35 cellular contexts compared by ENCODE assay signal in the genomic region with DNA sequence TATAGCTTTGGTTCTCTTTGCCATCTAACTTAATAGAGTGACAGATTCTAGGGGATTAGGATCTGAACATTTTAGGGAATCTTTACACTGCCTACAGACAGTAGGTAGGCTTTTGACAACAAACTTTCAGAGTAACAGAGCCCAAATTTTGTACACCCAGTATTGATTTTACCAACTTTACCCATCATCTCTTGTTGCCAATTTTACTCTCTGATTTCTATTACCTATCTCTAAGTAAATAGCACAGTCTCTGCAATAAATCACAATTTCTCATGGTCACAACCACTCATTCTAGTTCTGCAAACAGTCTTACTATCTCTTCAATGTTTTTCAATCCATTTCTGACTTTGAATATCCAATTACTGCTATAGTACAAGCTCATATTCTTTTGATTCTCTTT.
DNase-seq lines count a peak whose midpoint lies in the region; ATAC-seq, FAIRE-seq and TF ChIP-seq lines count a peak whose summit lies in the region.
"Had no signal": no experiment of that assay in that cellular context is flagged by ENCODE, and none has a peak within 500 bp of the region (broad histone marks: within the 10 kb centered on the region; RNA-seq: fewer than 3 reads in every experiment).

No MANE protein-coding gene starts in this region.

- no peaks in the 10 kb centered on the region for H3K9me3 ChIP-seq in liver (ENCODE audit: control insufficient read depth in 4 of 4, low read length in 3 of 4)
- peaks cover 62% of the 10 kb centered on the region for H3K9me3 ChIP-seq in HepG2 (ENCODE audit: low read length)
- no peaks in the 10 kb centered on the region for H3K9me3 ChIP-seq in right lobe of liver
- H3K9me3 ChIP-seq: A549; BE2C; BLaER1 treated with 17β-estradiol and CSF1 and Interleukin-3, amounts not matched to agents 10 nM and 100 nM; Caco-2 had no signal

- CTCF ChIA-PET in HepG2 (lab: Yijun Ruan, JAX; ENCODE audit: low intra/inter-chr PET ratio, low total read pairs) = no interaction called here

- H3K4me2 ChIP-seq in HepG2 (ENCODE audit: low read depth, low read length) = no peak overlapping the region
- H3K4me2 ChIP-seq: A549; BLaER1; BLaER1 treated with 17β-estradiol and CSF1 and Interleukin-3, amounts not matched to agents 10 nM and 100 nM had no signal

- H2AFZ ChIP-seq in HepG2 (ENCODE audit: low read length) = no peak overlapping the region

- no peaks in the 10 kb centered on the region for H4K20me1 ChIP-seq in HepG2 (ENCODE audit: insufficient read depth, low read length)
- H4K20me1 ChIP-seq: BLaER1; BLaER1 treated with 17β-estradiol and CSF1 and Interleukin-3, amounts not matched to agents 10 nM and 100 nM had no signal

- TF ChIP-seq POLR2A in HepG2 (IDR thresholded peaks at IDR 0.05; ENCODE audit: insufficient read depth in 1 of 2, low read depth in 2 of 2, low read length in 2 of 2) = no peak
- TF ChIP-seq POLR2A in H54 (IDR thresholded peaks at IDR 0.05; ENCODE audit: low read depth, low read length) = no peak
- no peak for TF ChIP-seq POLR2A in right lobe of liver (IDR thresholded peaks at IDR 0.05)

- TF ChIP-seq RAD21 in liver (IDR thresholded peaks at IDR 0.05) (no peak), HepG2 (CRISPR knock-in tag; IDR thresholded peaks at IDR 0.05) (no peak)

- DNase-seq in HepG2 (ENCODE audit: low spot score) (no peak), H54 (ENCODE audit: insufficient read length, low spot score) (no peak), left lobe of liver (ENCODE audit: low spot score) (no peak), right lobe of liver (no peak)
- DNase-seq: 8988T; ACHN; AML-193; BE2C; C1 segment of cervical spinal cord; Caco-2; Calu3; CD4-positive, alpha-beta memory T cell; CD4-positive, alpha-beta T cell; CD4-positive, CD25-positive, alpha-beta regulatory T cell; CD8-positive, alpha-beta memory T cell; CD8-positive, alpha-beta T cell; COR-L47; DMS 273 treated with DMSO at 0.1 percent for 48 hours; DMS153; DMS53; DMS79; DMS79 treated with DMSO at 0.1 percent for 48 hours; DND-41; EL had no signal

- in situ Hi-C loops in HepG2 (cut with HindIII; ENCODE audit: extremely low pct_ligation_motif_present, low pct_unique_long_range_greater_than_20kb) = no loop called here

- H3K27ac ChIP-seq in liver (ENCODE audit: low read depth in 1 of 2, low read length in 2 of 2) = no peak overlapping the region
- no peak overlapping the region for H3K27ac ChIP-seq in HepG2 (ENCODE audit: extremely low read length, insufficient read depth, low read length)
- H3K27ac ChIP-seq in right lobe of liver = no peak overlapping the region
- H3K27ac ChIP-seq: 22Rv1; A549; BLaER1; BLaER1 treated with 17β-estradiol and CSF1 and Interleukin-3, amounts not matched to agents 10 nM and 100 nM; C4-2B had no signal

- no peaks in the 10 kb centered on the region for H3K79me2 ChIP-seq in HepG2 (ENCODE audit: insufficient read depth, low read length)

- FAIRE-seq in HepG2 (lab: Jason Lieb, UNC) = no peak
- FAIRE-seq in H54 (lab: Jason Lieb, UNC) = peak; percentile 36
- FAIRE-seq: A204.1, A549, D721Med had no signal

- H3K4me1 ChIP-seq in liver (ENCODE audit: control insufficient read depth in 4 of 4, insufficient read depth in 4 of 4, low read length in 3 of 4) (peaks cover 0 to 18% (median 4%) of the 10 kb centered on the region in 4 donors), HepG2 (ENCODE audit: insufficient read depth, low read length) (no peaks in the 10 kb centered on the region), right lobe of liver (peaks cover 0 to 20% (median 4%) of the 10 kb centered on the region in 4 donors)
- H3K4me1 ChIP-seq: A549; BE2C; BLaER1; BLaER1 treated with 17β-estradiol and CSF1 and Interleukin-3, amounts not matched to agents 10 nM and 100 nM; Caco-2 had no signal

- POLR2A ChIA-PET in HepG2 (lab: Yijun Ruan, JAX) = no interaction called here

- H3K4me3 ChIP-seq in liver (ENCODE audit: low read depth in 1 of 3, low read length in 3 of 3) (no peak overlapping the region), HepG2 (replicated peaks in 1 of 3; ENCODE audit: insufficient read depth in 1 of 3, low read depth in 2 of 3, low read length in 3 of 3) (no peak overlapping the region), right lobe of liver (no peak overlapping the region)
- H3K4me3 ChIP-seq: A549; BLaER1; BLaER1 treated with 17β-estradiol and CSF1 and Interleukin-3, amounts not matched to agents 10 nM and 100 nM had no signal

- ATAC-seq in HepG2 (no peak), left lobe of liver (peak; percentile 41), right lobe of liver (peak; percentile 19 to 59 (median 48)), HG02798 (IDR thresholded peaks at IDR 0.05; ENCODE audit: poor library complexity, unreplicated experiment) (no peak), HG02870 (IDR thresholded peaks at IDR 0.05; ENCODE audit: unreplicated experiment) (no peak), HG02938 (IDR thresholded peaks at IDR 0.05; ENCODE audit: unreplicated experiment) (no peak)
- ATAC-seq: A549; CD8-positive, alpha-beta T cell had no signal

- H3K9ac ChIP-seq in liver (ENCODE audit: low read depth in 1 of 2, low read length in 2 of 2) = no peak overlapping the region
- no peak overlapping the region for H3K9ac ChIP-seq in HepG2 (ENCODE audit: insufficient read depth, low read depth, low read length)
- H3K9ac ChIP-seq: BLaER1; BLaER1 treated with 17β-estradiol and CSF1 and Interleukin-3, amounts not matched to agents 10 nM and 100 nM had no signal

- no peaks in the 10 kb centered on the region for H3K27me3 ChIP-seq in liver (ENCODE audit: control insufficient read depth in 4 of 4, insufficient read depth in 4 of 4, low read length in 3 of 4)
- H3K27me3 ChIP-seq in HepG2 (ENCODE audit: control insufficient read depth in 1 of 2, insufficient read depth in 2 of 2, low read length in 2 of 2) = no peaks in the 10 kb centered on the region
- no peaks in the 10 kb centered on the region for H3K27me3 ChIP-seq in right lobe of liver
- H3K27me3 ChIP-seq: BE2C; BLaER1; BLaER1 treated with 17β-estradiol and CSF1 and Interleukin-3, amounts not matched to agents 10 nM and 100 nM had no signal

- BruUV-seq in HepG2 (replicated peaks; lab: Mats Ljungman, UMichigan) = no TSS peak

- intact Hi-C loops in HepG2 (cut with micrococcal nuclease; ENCODE audit: unreplicated experiment) (no loop called here), right lobe of liver (cut with DNase I) (no loop called here)

- no peak for TF ChIP-seq CTCF in liver (IDR thresholded peaks at IDR 0.05; ENCODE audit: low read depth, low read length, missing input control)
- TF ChIP-seq CTCF in HepG2 (CRISPR knock-in tag; IDR thresholded peaks at IDR 0.05) = no peak
- TF ChIP-seq CTCF in right lobe of liver (IDR thresholded peaks at IDR 0.05) = no peak

- H3K36me3 ChIP-seq in liver (ENCODE audit: control insufficient read depth in 4 of 4, insufficient read depth in 3 of 4, low read depth in 1 of 4, low read length in 3 of 4) = no peaks in the 10 kb centered on the region
- no peaks in the 10 kb centered on the region for H3K36me3 ChIP-seq in HepG2 (replicated peaks in 1 of 2; ENCODE audit: control insufficient read depth in 1 of 2, insufficient read depth in 2 of 2, low read length in 2 of 2)
- no peaks in the 10 kb centered on the region for H3K36me3 ChIP-seq in right lobe of liver
- H3K36me3 ChIP-seq: BE2C; BLaER1; BLaER1 treated with 17β-estradiol and CSF1 and Interleukin-3, amounts not matched to agents 10 nM and 100 nM had no signal

- TF ChIP-seq EP300 in HepG2 (IDR thresholded peaks at IDR 0.05; ENCODE audit: low read depth in 2 of 2, low read length in 2 of 2) (no peak), HepG2 (CRISPR knock-in tag; IDR thresholded peaks at IDR 0.05; ENCODE audit: borderline replicate concordance) (no peak)

TF ChIP-seq in liver, 16 proteins besides CTCF, POLR2A, EP300 and RAD21:
- TF ChIP-seq HNF4G (IDR thresholded peaks at IDR 0.05) (no peak), FOXA2 (IDR thresholded peaks at IDR 0.05) (peak; percentile 20)

TF ChIP-seq in HepG2, 621 proteins besides CTCF, POLR2A, EP300 and RAD21:
- TF ChIP-seq KAT2B (IDR thresholded peaks at IDR 0.05; ENCODE audit: borderline replicate concordance, low read depth, low read length) (no peak), TAF15 (IDR thresholded peaks at IDR 0.05; ENCODE audit: low read depth, low read length, poor library complexity, severe bottlenecking) (no peak), MTA1 (CRISPR knock-in tag; IDR thresholded peaks at IDR 0.05; ENCODE audit: borderline replicate concordance) (no peak), HIVEP1 (CRISPR knock-in tag; IDR thresholded peaks at IDR 0.05) (no peak), ZFP41 (CRISPR knock-in tag; IDR thresholded peaks at IDR 0.05; ENCODE audit: borderline replicate concordance) (no peak), THAP9 (CRISPR knock-in tag; IDR thresholded peaks at IDR 0.05; ENCODE audit: borderline replicate concordance) (no peak)

Comparison
In these comparisons a context has a peak if more than half of its experiments do, and no peak if none do; other contexts are left out.
1. ATAC-seq: peak in left lobe of liver (single experiment) and right lobe of liver (4 of 4); none in HepG2 (single experiment), HG02798 (single experiment), HG02870 (single experiment) and HG02938 (single experiment).